Comparison of ENCODE assay signal across 20 cellular contexts in the genomic region with DNA sequence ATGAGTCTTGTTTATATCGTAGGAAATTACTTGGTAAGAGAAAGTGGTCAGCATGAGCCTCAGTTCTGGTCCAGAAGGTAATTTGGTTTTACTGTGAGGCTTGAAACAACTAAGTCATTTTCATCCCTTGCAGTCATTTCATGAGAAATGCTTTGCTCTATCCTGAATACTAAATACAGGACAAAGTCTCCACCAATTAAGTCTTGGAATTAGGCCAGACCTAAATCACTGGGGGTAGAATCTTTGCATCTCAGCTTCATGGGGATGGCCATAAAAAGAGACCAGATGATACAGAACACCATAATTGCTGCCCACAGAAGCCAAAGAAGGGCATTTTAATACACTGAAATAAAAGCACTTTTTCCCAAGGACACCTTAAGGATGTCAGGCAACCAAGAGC.
"Had no signal": no experiment of that assay in that cellular context is flagged by ENCODE, and none has a peak within 500 bp of the region (broad histone marks: within the 10 kb centered on the region; RNA-seq: fewer than 3 reads in every experiment).

No MANE protein-coding gene starts in this region.

- DNase-seq: activated CD4-positive, alpha-beta T cell treated with anti-CD3 and anti-CD28 coated beads for 1 hour; activated CD8-positive, alpha-beta memory T cell treated with anti-CD3 and anti-CD28 coated beads for 24 hours; activated CD8-positive, alpha-beta memory T cell treated with anti-CD3 and anti-CD28 coated beads, Interleukin-2, amount 50 U/mL, for 48 hours; activated effector memory CD4-positive, alpha-beta T cell treated with Interleukin-2 at 50 U/mL for 16 hours; activated naive CD4-positive, alpha-beta T cell treated with anti-CD3 and anti-CD28 coated beads, Interleukin-2, amount 10 ng/mL, durations not matched to agents 7 days and 5 days; activated T-cell treated with anti-CD3 and anti-CD28 coated beads, Interleukin-2, amount 50 U/mL, for 48 hours; dermis blood vessel endothelial cell; effector memory CD4-positive, alpha-beta T cell; heart right ventricle; immature natural killer cell; kidney glomerular epithelial cell; left ventricle myocardium superior; stimulated activated CD4-positive, alpha-beta T cell treated with anti-CD3 and anti-CD28 coated beads, Interleukin-12 subunit alpha, Interleukin-12 subunit beta, amount 100 ng/mL, for 4 hours; stimulated activated CD4-positive, alpha-beta T cell treated with anti-CD3 and anti-CD28 coated beads, Interleukin-1b, Interleukin-23, amount 100 ng/mL, for 48 hours; stimulated activated CD8-positive, alpha-beta memory T cell treated with anti-CD3 and anti-CD28 coated beads, Interleukin-4, amount 100 ng/mL, for 48 hours; stimulated activated naive CD4-positive, alpha-beta T cell; upper lobe of right lung; WERI-Rb-1 had no signal

- H3K4me3 ChIP-seq: cardiac muscle cell, esophagus muscularis mucosa, heart right ventricle, upper lobe of right lung had no signal

- H3K27me3 ChIP-seq: cardiac muscle cell, esophagus muscularis mucosa, upper lobe of right lung had no signal

- H3K36me3 ChIP-seq: cardiac muscle cell, esophagus muscularis mucosa, heart right ventricle, upper lobe of right lung, WERI-Rb-1 had no signal

- H3K9me3 ChIP-seq: upper lobe of right lung had no signal

- H3K4me1 ChIP-seq: esophagus muscularis mucosa, heart right ventricle, upper lobe of right lung had no signal

- ATAC-seq: heart right ventricle, left ventricle myocardium superior, upper lobe of right lung had no signal

- H3K27ac ChIP-seq: cardiac muscle cell, esophagus muscularis mucosa, heart right ventricle, upper lobe of right lung, WERI-Rb-1 had no signal
